Comparison of ENCODE assay signal across 18 cellular contexts in the genomic region with DNA sequence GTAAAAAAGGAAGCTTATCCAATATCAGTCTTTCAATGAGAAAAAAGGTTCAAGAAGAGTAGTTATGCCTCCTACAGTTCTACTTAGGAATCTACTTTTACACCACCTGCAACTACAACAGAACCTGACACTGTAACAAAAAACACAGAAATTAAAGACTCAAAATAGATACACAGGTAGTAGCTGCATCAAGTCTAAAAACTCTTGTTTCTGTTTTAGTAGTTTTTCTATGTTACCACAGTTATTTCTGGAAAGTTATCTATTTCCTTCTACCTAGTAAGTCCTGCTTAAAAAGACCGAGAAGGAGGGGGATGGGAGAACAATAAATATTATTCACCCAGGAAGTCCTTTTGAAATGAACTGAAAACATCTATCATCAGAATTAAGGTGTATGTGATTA. TPM values are rescaled to one million over a fixed set of nuclear protein-coding genes. Genes with fewer than 3 reads are reported as not detected.
DNase-seq lines count a peak whose midpoint lies in the region; ATAC-seq and TF ChIP-seq lines count a peak whose summit lies in the region.
"Had no signal": no experiment of that assay in that cellular context is flagged by ENCODE, and none has a peak within 500 bp of the region (broad histone marks: within the 10 kb centered on the region; RNA-seq: fewer than 3 reads in every experiment).

No MANE protein-coding gene starts in this region.

- no peaks in the 10 kb centered on the region for H3K27me3 ChIP-seq in OCI-LY3 (ENCODE audit: low read depth, low read length)
- H3K27me3 ChIP-seq: breast epithelium, heart right ventricle, neutrophil, thyroid gland had no signal

- H3K27ac ChIP-seq in OCI-LY3 (ENCODE audit: low read length): peak overlapping the region; percentile 70
- H3K27ac ChIP-seq: breast epithelium, heart right ventricle, neutrophil, skin epidermis, thyroid gland, WERI-Rb-1 had no signal

- in situ Hi-C loops in GM13977 (cut with MboI; ENCODE audit: low pct_unique_long_range_greater_than_20kb, low sequenced_read_pairs, unreplicated experiment): no loop called here

- peaks cover 47% of the 10 kb centered on the region for H3K79me2 ChIP-seq in OCI-LY3 (ENCODE audit: low read length)

- peak overlapping the region; percentile 76 for H3K4me2 ChIP-seq in OCI-LY3 (ENCODE audit: low read length)

- DNase-seq in GM13977 (ENCODE audit: low spot score) (peak; percentile 31), lower leg skin (ENCODE audit: low spot score in 2 of 2) (no peak), pons (ENCODE audit: low spot score) (no peak), HuH-7 (ENCODE audit: low spot score) (no peak)
- DNase-seq: CD8-positive, alpha-beta memory T cell; heart right ventricle; NCI-H1092; NCI-H510A; Right ventricle myocardium superior; thyroid gland; WERI-Rb-1 had no signal

- no peak for TF ChIP-seq POLR2A in lower leg skin (IDR thresholded peaks at IDR 0.05)

- intact Hi-C loops in lower leg skin (cut with DNase I; ENCODE audit: low total_unique reads): no loop called here

- peak overlapping the region; percentile 63 for H3K9ac ChIP-seq in OCI-LY3 (ENCODE audit: low read length)

- H3K9me3 ChIP-seq in OCI-LY3 (ENCODE audit: insufficient read depth, low read length): no peaks in the 10 kb centered on the region
- H3K9me3 ChIP-seq: breast epithelium, neutrophil, thyroid gland had no signal

- ATAC-seq in GM19324 (IDR thresholded peaks at IDR 0.05; ENCODE audit: low FRiP score, unreplicated experiment) (peak; percentile 57), HG02852 (IDR thresholded peaks at IDR 0.05; ENCODE audit: unreplicated experiment) (peak; percentile 75), GM18868 (IDR thresholded peaks at IDR 0.05; ENCODE audit: unreplicated experiment) (no peak)
- ATAC-seq: heart right ventricle had no signal

- no peak overlapping the region for H2AFZ ChIP-seq in OCI-LY3 (ENCODE audit: low read depth, low read length)

- H3K36me3 ChIP-seq in OCI-LY3 (replicated peaks; ENCODE audit: low read depth, low read length): no peaks in the 10 kb centered on the region
- H3K36me3 ChIP-seq: breast epithelium, thyroid gland had no signal

- H3K4me1 ChIP-seq in OCI-LY3 (ENCODE audit: low read length): peaks cover 51% of the 10 kb centered on the region
- H3K4me1 ChIP-seq: breast epithelium had no signal

- TF ChIP-seq CTCF in GM13977 (IDR thresholded peaks at IDR 0.05; ENCODE audit: extremely low read depth, insufficient read depth, missing control alignments) (no peak), OCI-LY3 (IDR thresholded peaks at IDR 0.05; ENCODE audit: low read depth, low read length) (peak; percentile 43), lower leg skin (IDR thresholded peaks at IDR 0.05) (no peak)

- 83 to 91% methylated on average over 1 of the region's 1 CpG for WGBS in lower leg skin, 2 donors

- H4K20me1 ChIP-seq in OCI-LY3 (ENCODE audit: insufficient read depth, low read length): no peaks in the 10 kb centered on the region

- peak overlapping the region; percentile 49 for H3K4me3 ChIP-seq in OCI-LY3 (ENCODE audit: low read length)
- no peak overlapping the region for H3K4me3 ChIP-seq in lower leg skin (ENCODE audit: low read depth, poor library complexity, severe bottlenecking)
- H3K4me3 ChIP-seq: breast epithelium, heart right ventricle, skin epidermis, thyroid gland had no signal

RNA-seq across cellular contexts. Expression of a gene that starts 52.5 kb away (rescaled TPM):
- total RNA-seq in lower leg skin: 10 to 100 TPM; 15.5 to 19.4 (median 16.7) TPM
